Comparison of ENCODE assay signal across 14 cellular contexts in genomic region chr17:3433210-3433609, GRCh38. TPM values are rescaled to one million over a fixed set of nuclear protein-coding genes. Genes with fewer than 3 reads are reported as not detected.
A peak's percentile ranks its signal among the peaks of the same experiment; 100 is the strongest.
DNase-seq lines count a peak whose midpoint lies in the region; ATAC-seq, FAIRE-seq and TF ChIP-seq lines count a peak whose summit lies in the region.
"Not testable (repeated sequence)": the region's sequence is repeated elsewhere in the genome, so short reads cannot be mapped to it uniquely, and the experiment has no call there.
"Had no signal": no experiment of that assay in that cellular context is flagged by ENCODE, and none has a peak within 500 bp of the region (broad histone marks: within the 10 kb centered on the region; RNA-seq: fewer than 3 reads in every experiment).

No MANE protein-coding gene starts in this region.

- not testable (repeated sequence) for H3K4me3 ChIP-seq in A549; GM23338; H1 (ENCODE audit: extremely low read depth in 1 of 4, insufficient read depth in 2 of 4, low read depth in 3 of 4, low read length in 4 of 4); left lung; spleen

- not testable (repeated sequence) for H3K79me2 ChIP-seq in GM23338 (replicated peaks; ENCODE audit: insufficient read depth); H1 (ENCODE audit: control insufficient read depth in 1 of 2, insufficient read depth in 2 of 2, low read length in 2 of 2)

- not testable (repeated sequence) for H3K4ac ChIP-seq in H1 (replicated peaks; ENCODE audit: insufficient read length, low read depth, low read length)

- not testable (repeated sequence) for H3F3A ChIP-seq in GM23338 (replicated peaks; ENCODE audit: low read depth)

- not testable (repeated sequence) for FAIRE-seq in A549 (lab: Jason Lieb, UNC)
- peak; percentile 82 for FAIRE-seq in H1 (lab: Jason Lieb, UNC)

- TF ChIP-seq RAD21 in A549 (conservative IDR thresholded peaks at IDR 0.05 in 1 of 2, IDR thresholded peaks at IDR 0.05 in 1 of 2); H1 (IDR thresholded peaks at IDR 0.05 in 1 of 2, conservative IDR thresholded peaks at IDR 0.05 in 1 of 2; ENCODE audit: low read depth in 2 of 2, low read length in 2 of 2): not testable (repeated sequence)

- H3K14ac ChIP-seq in H1 (ENCODE audit: insufficient read length), result not testable (repeated sequence)

- H3K27me3 Mint-ChIP-seq in GM23338 (ENCODE audit: insufficient read depth, low read depth, poor library complexity), result not testable (repeated sequence)
- peaks cover 15% of the 10 kb centered on the region for H3K27me3 Mint-ChIP-seq in activated CD8-positive, alpha-beta T cell treated with anti-CD3 and anti-CD28 coated beads for 36 hours

- not testable (repeated sequence) for H3K27ac Mint-ChIP-seq in GM23338; activated CD8-positive, alpha-beta T cell treated with anti-CD3 and anti-CD28 coated beads for 36 hours

- not testable (repeated sequence) for H3K36me3 Mint-ChIP-seq in GM23338 (ENCODE audit: low read depth); activated CD8-positive, alpha-beta T cell treated with anti-CD3 and anti-CD28 coated beads for 36 hours (ENCODE audit: low read depth)

- H3K9ac ChIP-seq in H1 (replicated peaks in 1 of 4; ENCODE audit: extremely low read depth in 1 of 4, low read depth in 3 of 4, low read length in 3 of 4), result not testable (repeated sequence)

- H3K9me2 ChIP-seq in GM23338 (ENCODE audit: insufficient read depth), result peaks cover 10% of the 10 kb centered on the region; the same call in 1 of the 2 replicates

- in situ Hi-C loops in SK-MEL-5 (cut with HindIII; ENCODE audit: low pct_unique_long_range_greater_than_20kb, low sequenced_read_pairs), result not testable (repeated sequence)

- not testable (repeated sequence) for H4K20me1 ChIP-seq in GM23338 (replicated peaks; ENCODE audit: insufficient read depth); H1 (replicated peaks in 1 of 2; ENCODE audit: control insufficient read depth in 1 of 2, insufficient read depth in 2 of 2, low read length in 2 of 2)

- peaks cover 21% of the 10 kb centered on the region; the same call in 2 of the 3 replicates for H3K9me3 Mint-ChIP-seq in GM23338
- not testable (repeated sequence) for H3K9me3 Mint-ChIP-seq in activated CD8-positive, alpha-beta T cell treated with anti-CD3 and anti-CD28 coated beads for 36 hours

- H3K27me3 ChIP-seq in GM23338 (ENCODE audit: insufficient read depth); H1 (replicated peaks in 1 of 4; ENCODE audit: control insufficient read depth in 3 of 4, extremely low read depth in 1 of 4, insufficient read depth in 3 of 4, low read length in 3 of 4); left lung: not testable (repeated sequence)
- H3K27me3 ChIP-seq in spleen (replicated peaks in 1 of 7), result peaks cover 0 to 24% (median 0%) of the 10 kb centered on the region in 7 donors

- not testable (repeated sequence) for H2BK20ac ChIP-seq in H1 (ENCODE audit: low read length)

- TF ChIP-seq POLR2A in A549 (IDR thresholded peaks at IDR 0.05; ENCODE audit: low read length); H1 (IDR thresholded peaks at IDR 0.05; ENCODE audit: control extremely low read depth in 1 of 2, low read depth in 2 of 2, low read length in 2 of 2); spleen (IDR thresholded peaks at IDR 0.05): not testable (repeated sequence)

- 16% methylated on average over 7 of the region's 7 CpGs for WGBS in A549 (ENCODE audit: missing lambda C conversion rate)
- 78% methylated on average over 7 of the region's 7 CpGs; no CpG with 5 or more reads in 1 of the 2 experiments for WGBS in H1 (ENCODE audit: extremely low coverage in 1 of 2, insufficient coverage in 1 of 2, insufficient read length in 1 of 2, insufficient replicate concordance in 2 of 2, low coverage in 1 of 2, low lambda C conversion rate in 2 of 2, missing lambda C conversion rate in 1 of 2), 2 experiments
- 14 to 25% (median 18%) methylated on average over 7 of the region's 7 CpGs for WGBS in spleen, 5 donors

- not testable (repeated sequence) for H2AK5ac ChIP-seq in H1 (ENCODE audit: low read depth, low read length)

- not testable (repeated sequence) for H3K4me1 ChIP-seq in A549; H1 (replicated peaks in 1 of 4; ENCODE audit: control insufficient read depth in 3 of 4, insufficient read depth in 4 of 4, low read length in 3 of 4); left lung; spleen
- peaks cover 12% of the 10 kb centered on the region for H3K4me1 ChIP-seq in GM23338 (ENCODE audit: insufficient read depth)

- H3K23me2 ChIP-seq in H1 (ENCODE audit: low read depth, low read length), result not testable (repeated sequence)

- H3K4me1 Mint-ChIP-seq in GM23338; activated CD8-positive, alpha-beta T cell treated with anti-CD3 and anti-CD28 coated beads for 36 hours (ENCODE audit: low read depth): not testable (repeated sequence)

- ATAC-seq in A549 (peak; percentile 74 to 75), GM23338 (peak; percentile 80), left lung (peak; percentile 75)
- ATAC-seq in activated CD8-positive, alpha-beta T cell treated with anti-CD3 and anti-CD28 coated beads for 36 hours, result not testable (repeated sequence)

- not testable (repeated sequence) for H3K9me3 ChIP-seq in A549; H1 (ENCODE audit: insufficient read depth in 2 of 2, low read depth in 1 of 2, low read length in 1 of 2)
- peaks cover 0 to 17% of the 10 kb centered on the region in 2 donors for H3K9me3 ChIP-seq in left lung
- peaks cover 0 to 18% (median 2%) of the 10 kb centered on the region in 8 donors for H3K9me3 ChIP-seq in spleen

- H4K5ac ChIP-seq in H1 (ENCODE audit: insufficient read length, low read depth, low read length), result not testable (repeated sequence)

- not testable (repeated sequence) for H3K56ac ChIP-seq in H1 (replicated peaks; ENCODE audit: insufficient read length, low read depth, low read length)

- H2BK15ac ChIP-seq in H1 (ENCODE audit: low read length), result not testable (repeated sequence)

- H2BK12ac ChIP-seq in H1 (ENCODE audit: low read depth, low read length), result not testable (repeated sequence)

- DNase-seq in A549 (ENCODE audit: low read depth in 1 of 2, low spot score in 1 of 2) (peak in 1 of 2 experiments; percentile 35), GM23338 (ENCODE audit: low spot score) (peak; percentile 60), MV-4-11 (lab: John Stamatoyannopoulos, UW) (peak; percentile 90), SK-MEL-5 (ENCODE audit: low read depth, low spot score) (peak; percentile 33), H1 (ENCODE audit: low read depth in 1 of 2, low spot score in 2 of 2) (peak in 1 of 2 experiments; percentile 65), spleen (peak; percentile 69)
- DNase-seq in activated CD8-positive, alpha-beta T cell treated with anti-CD3 and anti-CD28 coated beads for 36 hours, result peak; percentile 53
- not testable (repeated sequence) for DNase-seq in left lung

- H2BK5ac ChIP-seq in H1 (ENCODE audit: low read depth, low read length), result not testable (repeated sequence)

- not testable (repeated sequence) for H4K8ac ChIP-seq in H1 (ENCODE audit: extremely low read depth, insufficient read depth, low read length)

- not testable (repeated sequence) for H2AFZ ChIP-seq in GM23338; H1 (ENCODE audit: low read length)

- CTCF ChIA-PET in A549 (lab: Yijun Ruan, JAX); activated CD8-positive, alpha-beta T cell treated with anti-CD3 and anti-CD28 coated beads for 36 hours (lab: Charles Lee); H1 (lab: Charles Lee; ENCODE audit: partially characterized antibody): not testable (repeated sequence)

- H3K4me3 Mint-ChIP-seq in GM23338; activated CD8-positive, alpha-beta T cell treated with anti-CD3 and anti-CD28 coated beads for 36 hours: not testable (repeated sequence)

- not testable (repeated sequence) for H3K4me2 ChIP-seq in A549; GM23338; H1 (ENCODE audit: insufficient read depth in 1 of 2, low read depth in 2 of 2, low read length in 2 of 2)

- intact Hi-C loops in activated CD8-positive, alpha-beta T cell treated with anti-CD3 and anti-CD28 coated beads for 36 hours (cut with micrococcal nuclease); left lung (cut with DNase I); spleen (cut with DNase I; ENCODE audit: low total_unique reads): not testable (repeated sequence)

- H2BK120ac ChIP-seq in H1 (replicated peaks; ENCODE audit: low read depth, low read length), result not testable (repeated sequence)

- TF ChIP-seq CTCF in A549 (IDR thresholded peaks at IDR 0.05); activated CD8-positive, alpha-beta T cell treated with anti-CD3 and anti-CD28 coated beads for 36 hours (IDR thresholded peaks at IDR 0.05); H1 (IDR thresholded peaks at IDR 0.05; ENCODE audit: control extremely low read depth in 1 of 3, insufficient read depth in 1 of 3, low read depth in 1 of 3, low read length in 3 of 3); left lung (IDR thresholded peaks at IDR 0.05); spleen (IDR thresholded peaks at IDR 0.05 in 8 of 11, conservative IDR thresholded peaks at IDR 0.05 in 3 of 11): not testable (repeated sequence)
- peak in 1 of 2 experiments; percentile 31; a peak in 1 of 4 replicates for TF ChIP-seq CTCF in GM23338 (conservative IDR thresholded peaks at IDR 0.05; ENCODE audit: low read depth in 2 of 2)

- POLR2A ChIA-PET in A549 (lab: Yijun Ruan, JAX); activated CD8-positive, alpha-beta T cell treated with anti-CD3 and anti-CD28 coated beads for 36 hours (lab: Charles Lee); H1 (lab: Charles Lee; ENCODE audit: partially characterized antibody): not testable (repeated sequence)

- H3K36me3 ChIP-seq in GM23338 (ENCODE audit: insufficient read depth); H1 (ENCODE audit: control insufficient read depth in 2 of 4, insufficient read depth in 4 of 4, low read length in 3 of 4); left lung; spleen: not testable (repeated sequence)

- not testable (repeated sequence) for H4K91ac ChIP-seq in H1 (replicated peaks; ENCODE audit: insufficient read length, low read length)

- not testable (repeated sequence) for H3K18ac ChIP-seq in H1 (ENCODE audit: extremely low read depth, low read length)

- not testable (repeated sequence) for H3K79me1 ChIP-seq in H1 (ENCODE audit: low read depth, low read length)

- TF ChIP-seq EP300 in A549 (IDR thresholded peaks at IDR 0.05); H1 (IDR thresholded peaks at IDR 0.05; ENCODE audit: borderline replicate concordance in 1 of 2, low read depth in 2 of 2, low read length in 2 of 2): not testable (repeated sequence)

- H3K27ac ChIP-seq in A549; GM23338 (ENCODE audit: low read depth); H1 (ENCODE audit: low read depth, low read length); left lung; spleen: not testable (repeated sequence)

- H3K23ac ChIP-seq in H1 (ENCODE audit: insufficient read length), result not testable (repeated sequence)

RNA-seq across cellular contexts. Expression of gene OR1E2, which starts 0.4 kb away (rescaled TPM):
- not detected in 2 replicates for polyA plus RNA-seq in A549 (2011; rRNA removed)
- not detected in 2 replicates for polyA plus RNA-seq in A549 (2012; cell fraction: cytosol; rRNA removed)
- not detected in 2 replicates for polyA plus RNA-seq in A549 (2012; cell fraction: nucleus; rRNA removed)
- not detected in 3 replicates for polyA plus RNA-seq in A549 (2017; fragmentation: RNase III; extraction: RNeasy Plus Mini Kit Qiagen cat#74134 plus additional on column Dnase treatment)
- not detected in 2 replicates for polyA minus RNA-seq in A549 (2011; rRNA and poly(A)+ RNA removed)
- total RNA-seq in GM23338 (2014; rRNA removed; shearing (Covaris generic)), result not detected in 2 replicates
- polyA plus RNA-seq in GM23338 (2016; fragmentation: Nextera tagmentation; extraction: Ambion mirVana), result not detected in 2 replicates
- total RNA-seq in SK-MEL-5 (2014; rRNA removed; shearing (Covaris generic)), result not detected in 2 replicates
- not detected in 2 replicates for polyA plus RNA-seq in SK-MEL-5 (2015; cell fraction: cytosol; rRNA removed)
- polyA plus RNA-seq in SK-MEL-5 (2015; cell fraction: nucleus; rRNA removed), result not detected in 2 replicates
- not detected for total RNA-seq in activated CD8-positive, alpha-beta T cell treated with anti-CD3 and anti-CD28 coated beads for 36 hours
- not detected in 2 replicates for total RNA-seq in H1 (2021; fragmentation: NEBNext Ultra II Directional; extraction: Animal tissue kit (Norgen Biotek cat#: 25700))
- polyA plus RNA-seq in H1 (2011; rRNA removed), result not detected in 2 replicates
- not detected for polyA plus RNA-seq in H1 (2011; cell fraction: cytosol; rRNA removed)
- polyA plus RNA-seq in H1 (2011; cell fraction: nucleus; rRNA removed), result not detected
- polyA plus RNA-seq in H1 (2012, experiment 1 of 2), result not detected in 4 replicates
- not detected for polyA plus RNA-seq in H1 (2012, experiment 2 of 2)
- polyA plus RNA-seq in H1 (2013, experiment 1 of 2), result not detected
- polyA plus RNA-seq in H1 (2013, experiment 2 of 2), result not detected
- not detected in 2 replicates for polyA minus RNA-seq in H1 (2011; rRNA and poly(A)+ RNA removed)
- not detected for polyA minus RNA-seq in H1 (2011; cell fraction: cytosol; rRNA and poly(A)+ RNA removed)
- polyA minus RNA-seq in H1 (2011; cell fraction: nucleus; rRNA and poly(A)+ RNA removed), result not detected
- not detected for total RNA-seq in left lung
- total RNA-seq in spleen, result not detected
- not detected for polyA plus RNA-seq in spleen
- total RNA-seq: breast epithelium, dermis blood vessel endothelial cell, esophagus mucosa, kidney epithelial cell, T-cell, ureter had no signal

RNA-seq across cellular contexts. Expression of gene OR3A3, which starts 22.0 kb away (rescaled TPM):
- polyA plus RNA-seq in A549 (2011; rRNA removed) (not detected in 2 replicates), A549 (2017; fragmentation: RNase III; extraction: RNeasy Plus Mini Kit Qiagen cat#74134 plus additional on column Dnase treatment) (not detected in 3 replicates), GM23338 (2016; fragmentation: Nextera tagmentation; extraction: Ambion mirVana) (not detected in 2 replicates), H1 (2011; rRNA removed) (not detected in 2 replicates), spleen (not detected)
- not detected in 2 replicates for polyA plus RNA-seq in A549 (2012; cell fraction: cytosol; rRNA removed)
- polyA plus RNA-seq in A549 (2012; cell fraction: nucleus; rRNA removed), result not detected in 2 replicates
- polyA minus RNA-seq in A549 (2011; rRNA and poly(A)+ RNA removed), result not detected in 2 replicates
- not detected in 2 replicates for total RNA-seq in GM23338 (2014; rRNA removed; shearing (Covaris generic))
- total RNA-seq in SK-MEL-5 (2014; rRNA removed; shearing (Covaris generic)), result not detected in 2 replicates
- not detected in 2 replicates for polyA plus RNA-seq in SK-MEL-5 (2015; cell fraction: cytosol; rRNA removed)
- not detected in 2 replicates for polyA plus RNA-seq in SK-MEL-5 (2015; cell fraction: nucleus; rRNA removed)
- not detected for total RNA-seq in activated CD8-positive, alpha-beta T cell treated with anti-CD3 and anti-CD28 coated beads for 36 hours
- total RNA-seq in H1 (2021; fragmentation: NEBNext Ultra II Directional; extraction: Animal tissue kit (Norgen Biotek cat#: 25700)), result not detected in 2 replicates
- polyA plus RNA-seq in H1 (2011; cell fraction: cytosol; rRNA removed), result not detected
- not detected for polyA plus RNA-seq in H1 (2011; cell fraction: nucleus; rRNA removed)
- not detected in 4 replicates for polyA plus RNA-seq in H1 (2012, experiment 1 of 2)
- not detected for polyA plus RNA-seq in H1 (2012, experiment 2 of 2)
- polyA plus RNA-seq in H1 (2013, experiment 1 of 2), result not detected
- not detected for polyA plus RNA-seq in H1 (2013, experiment 2 of 2)
- not detected in 2 replicates for polyA minus RNA-seq in H1 (2011; rRNA and poly(A)+ RNA removed)
- not detected for polyA minus RNA-seq in H1 (2011; cell fraction: cytosol; rRNA and poly(A)+ RNA removed)
- polyA minus RNA-seq in H1 (2011; cell fraction: nucleus; rRNA and poly(A)+ RNA removed), result not detected
- total RNA-seq in left lung (not detected), spleen (under 1 TPM in 2 of 7 donors, not detected in 5; 0.60 to 0.85 TPM)
- total RNA-seq: breast epithelium, dermis blood vessel endothelial cell, esophagus mucosa, kidney epithelial cell, T-cell, ureter had no signal

RNA-seq across cellular contexts. Expression of gene OR1E1, which starts 35.0 kb away (rescaled TPM):
- polyA plus RNA-seq in A549 (2011; rRNA removed) (not detected in 2 replicates), A549 (2017; fragmentation: RNase III; extraction: RNeasy Plus Mini Kit Qiagen cat#74134 plus additional on column Dnase treatment) (not detected in 3 replicates), GM23338 (2016; fragmentation: Nextera tagmentation; extraction: Ambion mirVana) (not detected in 2 replicates), H1 (2011; rRNA removed) (not detected in 2 replicates), spleen (not detected)
- not detected in 2 replicates for polyA plus RNA-seq in A549 (2012; cell fraction: cytosol; rRNA removed)
- polyA plus RNA-seq in A549 (2012; cell fraction: nucleus; rRNA removed), result not detected in 2 replicates
- polyA minus RNA-seq in A549 (2011; rRNA and poly(A)+ RNA removed), result not detected in 2 replicates
- total RNA-seq in GM23338 (2014; rRNA removed; shearing (Covaris generic)), result not detected in 2 replicates
- total RNA-seq in SK-MEL-5 (2014; rRNA removed; shearing (Covaris generic)), result not detected in 2 replicates
- polyA plus RNA-seq in SK-MEL-5 (2015; cell fraction: cytosol; rRNA removed), result not detected in 2 replicates
- not detected in 2 replicates for polyA plus RNA-seq in SK-MEL-5 (2015; cell fraction: nucleus; rRNA removed)
- not detected for total RNA-seq in activated CD8-positive, alpha-beta T cell treated with anti-CD3 and anti-CD28 coated beads for 36 hours
- not detected in 2 replicates for total RNA-seq in H1 (2021; fragmentation: NEBNext Ultra II Directional; extraction: Animal tissue kit (Norgen Biotek cat#: 25700))
- polyA plus RNA-seq in H1 (2011; cell fraction: cytosol; rRNA removed), result not detected
- polyA plus RNA-seq in H1 (2011; cell fraction: nucleus; rRNA removed), result not detected
- not detected in 4 replicates for polyA plus RNA-seq in H1 (2012, experiment 1 of 2)
- polyA plus RNA-seq in H1 (2012, experiment 2 of 2), result not detected
- polyA plus RNA-seq in H1 (2013, experiment 1 of 2), result not detected
- not detected for polyA plus RNA-seq in H1 (2013, experiment 2 of 2)
- polyA minus RNA-seq in H1 (2011; rRNA and poly(A)+ RNA removed), result not detected in 2 replicates
- not detected for polyA minus RNA-seq in H1 (2011; cell fraction: cytosol; rRNA and poly(A)+ RNA removed)
- polyA minus RNA-seq in H1 (2011; cell fraction: nucleus; rRNA and poly(A)+ RNA removed), result not detected
- total RNA-seq in left lung (not detected), spleen (under 1 TPM in 1 of 7 donors, not detected in 6; 0.29 TPM)
- total RNA-seq: breast epithelium, dermis blood vessel endothelial cell, esophagus mucosa, kidney epithelial cell, T-cell, ureter had no signal

RNA-seq across cellular contexts. Expression of gene SPATA22, which starts 38.4 kb away (rescaled TPM):
- polyA plus RNA-seq in A549 (2011; rRNA removed), result not detected in 2 replicates
- not detected in 2 replicates for polyA plus RNA-seq in A549 (2012; cell fraction: cytosol; rRNA removed)
- polyA plus RNA-seq in A549 (2012; cell fraction: nucleus; rRNA removed), result not detected in 2 replicates
- not detected in 3 replicates for polyA plus RNA-seq in A549 (2017; fragmentation: RNase III; extraction: RNeasy Plus Mini Kit Qiagen cat#74134 plus additional on column Dnase treatment)
- not detected in 2 replicates for polyA minus RNA-seq in A549 (2011; rRNA and poly(A)+ RNA removed)
- total RNA-seq in GM23338 (2014; rRNA removed; shearing (Covaris generic)), result not detected in 2 replicates
- polyA plus RNA-seq in GM23338 (2016; fragmentation: Nextera tagmentation; extraction: Ambion mirVana), result not detected in 2 replicates
- total RNA-seq in SK-MEL-5 (2014; rRNA removed; shearing (Covaris generic)), result not detected in 2 replicates
- not detected in 2 replicates for polyA plus RNA-seq in SK-MEL-5 (2015; cell fraction: cytosol; rRNA removed)
- polyA plus RNA-seq in SK-MEL-5 (2015; cell fraction: nucleus; rRNA removed), result not detected in 2 replicates
- total RNA-seq in activated CD8-positive, alpha-beta T cell treated with anti-CD3 and anti-CD28 coated beads for 36 hours, result not detected
- total RNA-seq in H1 (2021; fragmentation: NEBNext Ultra II Directional; extraction: Animal tissue kit (Norgen Biotek cat#: 25700)), result not detected in 2 replicates
- 0.06 TPM in 1 of 2 replicates, not detected in the other for polyA plus RNA-seq in H1 (2011; rRNA removed)
- not detected for polyA plus RNA-seq in H1 (2011; cell fraction: cytosol; rRNA removed)
- not detected for polyA plus RNA-seq in H1 (2011; cell fraction: nucleus; rRNA removed)
- polyA plus RNA-seq in H1 (2012, experiment 1 of 2), result not detected in 4 replicates
- polyA plus RNA-seq in H1 (2012, experiment 2 of 2), result not detected
- polyA plus RNA-seq in H1 (2013, experiment 1 of 2), result 0.04 TPM
- 0.07 TPM for polyA plus RNA-seq in H1 (2013, experiment 2 of 2)
- not detected in 2 replicates for polyA minus RNA-seq in H1 (2011; rRNA and poly(A)+ RNA removed)
- not detected for polyA minus RNA-seq in H1 (2011; cell fraction: cytosol; rRNA and poly(A)+ RNA removed)
- polyA minus RNA-seq in H1 (2011; cell fraction: nucleus; rRNA and poly(A)+ RNA removed), result not detected
- total RNA-seq in left lung, result 1 to 10 TPM in 1 of 2 donors, under 1 TPM in 1; 0.26 to 1.4 TPM
- under 1 TPM in 1 of 7 donors, not detected in 6; 0.54 TPM for total RNA-seq in spleen
- polyA plus RNA-seq in spleen, result under 1 TPM; 0.22 to 0.80 (median 0.24) TPM
- total RNA-seq: esophagus mucosa, kidney epithelial cell, ureter had no signal

RNA-seq across cellular contexts. Expression of gene ASPA, which starts 42.6 kb away (rescaled TPM):
- polyA plus RNA-seq in A549 (2011; rRNA removed) (not detected in 2 replicates), A549 (2017; fragmentation: RNase III; extraction: RNeasy Plus Mini Kit Qiagen cat#74134 plus additional on column Dnase treatment) (not detected in 3 replicates), GM23338 (2016; fragmentation: Nextera tagmentation; extraction: Ambion mirVana) (0.13 TPM in 1 of 2 replicates, not detected in the other), H1 (2011; rRNA removed) (0.03 TPM in 1 of 2 replicates, not detected in the other), spleen (1 to 10 TPM in 1 of 3 donors, under 1 TPM in 2; 0.86 to 1.6 (median 0.93) TPM)
- polyA plus RNA-seq in A549 (2012; cell fraction: cytosol; rRNA removed), result not detected in 2 replicates
- polyA plus RNA-seq in A549 (2012; cell fraction: nucleus; rRNA removed), result not detected in 2 replicates
- not detected in 2 replicates for polyA minus RNA-seq in A549 (2011; rRNA and poly(A)+ RNA removed)
- total RNA-seq in GM23338 (2014; rRNA removed; shearing (Covaris generic)), result 0.04 TPM in 1 of 2 replicates, not detected in the other
- total RNA-seq in SK-MEL-5 (2014; rRNA removed; shearing (Covaris generic)), result 0.59 and 1.8 TPM in 2 replicates
- polyA plus RNA-seq in SK-MEL-5 (2015; cell fraction: cytosol; rRNA removed), result 0.19 and 0.29 TPM in 2 replicates
- polyA plus RNA-seq in SK-MEL-5 (2015; cell fraction: nucleus; rRNA removed), result 0.91 and 0.96 TPM in 2 replicates
- total RNA-seq in activated CD8-positive, alpha-beta T cell treated with anti-CD3 and anti-CD28 coated beads for 36 hours, result not detected
- total RNA-seq in H1 (2021; fragmentation: NEBNext Ultra II Directional; extraction: Animal tissue kit (Norgen Biotek cat#: 25700)), result not detected in 2 replicates
- 0.01 TPM for polyA plus RNA-seq in H1 (2011; cell fraction: cytosol; rRNA removed)
- polyA plus RNA-seq in H1 (2011; cell fraction: nucleus; rRNA removed), result 0.04 TPM
- polyA plus RNA-seq in H1 (2012, experiment 1 of 2), result not detected in 4 replicates
- not detected for polyA plus RNA-seq in H1 (2012, experiment 2 of 2)
- 0.08 TPM for polyA plus RNA-seq in H1 (2013, experiment 1 of 2)
- 0.04 TPM for polyA plus RNA-seq in H1 (2013, experiment 2 of 2)
- polyA minus RNA-seq in H1 (2011; rRNA and poly(A)+ RNA removed), result not detected in 2 replicates
- polyA minus RNA-seq in H1 (2011; cell fraction: cytosol; rRNA and poly(A)+ RNA removed), result not detected
- polyA minus RNA-seq in H1 (2011; cell fraction: nucleus; rRNA and poly(A)+ RNA removed), result not detected
- total RNA-seq in left lung (1 to 10 TPM; 6.5 to 7.1 TPM), spleen (10 to 100 TPM in 1 of 7 donors, 1 to 10 TPM in 6; 1.4 to 10.8 (median 7.0) TPM)
- total RNA-seq: dermis blood vessel endothelial cell, kidney epithelial cell, T-cell had no signal
